21 cellular contexts compared by ENCODE assay signal in genomic region chr3:43183456-43183855, GRCh38.
"Had no signal": no experiment of that assay in that cellular context is flagged by ENCODE, and none has a peak within 500 bp of the region (broad histone marks: within the 10 kb centered on the region; RNA-seq: fewer than 3 reads in every experiment).

No MANE protein-coding gene starts in this region.

- H3K27me3 Mint-ChIP-seq: type B pancreatic cell had no signal

- H3K36me3 ChIP-seq: left ventricle myocardium inferior, lower lobe of right lung, neutrophil, sigmoid colon, suprapubic skin, thyroid gland had no signal

- H3K36me3 Mint-ChIP-seq: memory B cell, type B pancreatic cell had no signal

- H3K27ac Mint-ChIP-seq: memory B cell, type B pancreatic cell had no signal

- H3K4me3 Mint-ChIP-seq: memory B cell, type B pancreatic cell had no signal

- DNase-seq: cerebellar nuclear complex; cortex of kidney; dorsolateral prefrontal cortex; effector CD8-positive, alpha-beta T cell; foreskin keratinocyte; kidney; left cardiac atrium; left ventricle myocardium inferior; lower lobe of right lung; midbrain; sigmoid colon; stimulated activated CD4-positive, alpha-beta T cell treated with anti-CD3 and anti-CD28 coated beads, Interleukin-12 subunit alpha, Interleukin-12 subunit beta, amount 100 ng/mL, for 4 hours; stimulated activated naive CD8-positive, alpha-beta T cell treated with anti-CD3 and anti-CD28 coated beads, Interleukin-15, Interleukin-2, amounts not matched to agents 100 U/mL and 50 U/mL, for 24 hours; thyroid gland had no signal

- H3K27ac ChIP-seq: dorsolateral prefrontal cortex, foreskin keratinocyte, hepatocyte, left ventricle myocardium inferior, lower lobe of right lung, neutrophil, sigmoid colon, skin epidermis, suprapubic skin, thyroid gland had no signal

- H3K9me3 Mint-ChIP-seq: memory B cell, type B pancreatic cell had no signal

- H3K9me3 ChIP-seq: left ventricle myocardium inferior, lower lobe of right lung, neutrophil, sigmoid colon, suprapubic skin, thyroid gland had no signal

- ATAC-seq: esophagus mucosa; foreskin keratinocyte; left cardiac atrium; lower lobe of right lung; stimulated activated naive CD8-positive, alpha-beta T cell treated with anti-CD3 and anti-CD28 coated beads, Interleukin-15, Interleukin-2, amounts not matched to agents 100 U/mL and 50 U/mL, for 24 hours had no signal

- H3K4me3 ChIP-seq: dorsolateral prefrontal cortex, hepatocyte, left ventricle myocardium inferior, lower lobe of right lung, sigmoid colon, skin epidermis, suprapubic skin, thyroid gland had no signal

- H3K27me3 ChIP-seq: foreskin keratinocyte, hepatocyte, neutrophil, sigmoid colon, suprapubic skin, thyroid gland had no signal
